In the genomic region with DNA sequence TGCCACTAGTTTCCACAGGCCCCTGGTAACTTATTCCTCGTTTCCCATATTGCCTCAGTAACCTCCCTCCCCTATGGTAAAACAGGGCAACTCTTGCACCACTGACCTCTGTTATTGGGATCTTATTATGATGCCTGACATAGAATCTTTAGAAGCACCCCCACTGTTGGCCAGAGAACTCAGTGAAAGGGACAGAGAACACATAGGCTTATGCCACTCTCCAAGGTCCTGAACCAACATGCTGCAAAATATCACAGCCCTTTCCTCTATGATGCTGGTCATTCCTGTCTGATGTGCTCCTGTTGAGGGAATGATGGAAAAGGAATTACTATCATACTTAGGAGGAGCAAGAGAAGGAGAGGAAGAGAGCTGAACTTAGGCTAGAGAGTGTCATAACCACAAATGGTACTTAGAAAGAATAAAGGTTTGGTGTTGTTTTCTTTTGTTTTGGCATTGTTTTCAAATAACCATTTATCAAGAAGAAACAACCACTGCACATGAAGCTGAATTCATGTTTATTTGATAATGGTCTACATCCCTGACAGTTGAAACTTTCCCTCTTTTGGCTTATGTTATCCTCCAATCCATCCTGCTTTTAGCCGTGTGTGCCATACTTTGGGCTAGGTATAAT, we compare ENCODE assay signal across 11 cellular contexts.
DNase-seq lines count a peak whose midpoint lies in the region; ATAC-seq, FAIRE-seq and TF ChIP-seq lines count a peak whose summit lies in the region.
"Had no signal": no experiment of that assay in that cellular context is flagged by ENCODE, and none has a peak within 500 bp of the region (broad histone marks: within the 10 kb centered on the region; RNA-seq: fewer than 3 reads in every experiment).

No MANE protein-coding gene starts in this region.

- POLR2A ChIA-PET in endothelial cell of umbilical vein (lab: Charles Lee) = no interaction called here

- DNase-seq in SIG-M5 treated with dmso at 0.1 percent for 504 hours (lab: John Stamatoyannopoulos, UW; ENCODE audit: unreplicated experiment) = peak; percentile 37
- DNase-seq in SIG-M5 (lab: John Stamatoyannopoulos, UW) = no peak
- DNase-seq in NT2/D1 (ENCODE audit: low read depth, low spot score) = peak; percentile 43
- DNase-seq in endothelial cell of umbilical vein (ENCODE audit: low read depth, low spot score) = peak; percentile 1
- peak; percentile 50 for DNase-seq in osteoblast (ENCODE audit: insufficient read length, low spot score, missing footprints)
- no peak for DNase-seq in type B pancreatic cell (ENCODE audit: extremely low spot score, unreplicated experiment)
- DNase-seq: activated gamma-delta T cell, NCI-H1417 had no signal

- no peak overlapping the region for H3K4me3 Mint-ChIP-seq in type B pancreatic cell

- H2AFZ ChIP-seq in endothelial cell of umbilical vein (ENCODE audit: low read depth, low read length) (no peak overlapping the region), osteoblast (ENCODE audit: low read length) (no peak overlapping the region)

- H3K9me3 ChIP-seq in NT2/D1 (ENCODE audit: insufficient read depth, low read length) (no peaks in the 10 kb centered on the region), endothelial cell of umbilical vein (replicated peaks; ENCODE audit: control insufficient read depth, insufficient read depth, low read length) (peaks cover 2% of the 10 kb centered on the region), osteoblast (ENCODE audit: low read depth, low read length) (no peaks in the 10 kb centered on the region)

- no TSS peak for BruUV-seq in endothelial cell of umbilical vein (replicated peaks; lab: Mats Ljungman, UMichigan)

- H3K4me3 ChIP-seq in NT2/D1 (ENCODE audit: insufficient read length, low read depth) (no peak overlapping the region), endothelial cell of umbilical vein (replicated peaks in 1 of 3; ENCODE audit: insufficient read depth in 1 of 3, low read depth in 1 of 3, low read length in 3 of 3) (no peak overlapping the region), osteoblast (ENCODE audit: insufficient read depth, low read length) (no peak overlapping the region)

- H3K79me2 ChIP-seq in endothelial cell of umbilical vein (ENCODE audit: control insufficient read depth, insufficient read depth, low read length) (no peaks in the 10 kb centered on the region), osteoblast (ENCODE audit: insufficient read depth, low read length) (no peaks in the 10 kb centered on the region)

- H3K36me3 ChIP-seq in NT2/D1 (ENCODE audit: insufficient read depth, insufficient read length, low read length) = no peaks in the 10 kb centered on the region
- no peaks in the 10 kb centered on the region for H3K36me3 ChIP-seq in endothelial cell of umbilical vein (ENCODE audit: control insufficient read depth in 2 of 2, extremely low read depth in 1 of 2, insufficient read depth in 2 of 2, low read length in 2 of 2)
- no peaks in the 10 kb centered on the region for H3K36me3 ChIP-seq in osteoblast (ENCODE audit: insufficient read depth, low read length)

- peaks cover 16% of the 10 kb centered on the region for H3K27me3 Mint-ChIP-seq in type B pancreatic cell

- H3K4me1 ChIP-seq in NT2/D1 (ENCODE audit: insufficient read depth, insufficient read length) (no peaks in the 10 kb centered on the region), endothelial cell of umbilical vein (ENCODE audit: control insufficient read depth, extremely low read depth, insufficient read depth, low read length) (no peaks in the 10 kb centered on the region), osteoblast (ENCODE audit: insufficient read depth, low read length) (no peaks in the 10 kb centered on the region)

- H3K9me1 ChIP-seq in endothelial cell of umbilical vein (replicated peaks; ENCODE audit: control insufficient read depth, extremely low read depth, insufficient read depth, low read length) = no peaks in the 10 kb centered on the region

- H4K20me1 ChIP-seq in endothelial cell of umbilical vein (replicated peaks; ENCODE audit: control insufficient read depth, extremely low read depth, insufficient read depth, low read length) = no peaks in the 10 kb centered on the region
- H4K20me1 ChIP-seq in osteoblast (ENCODE audit: insufficient read depth, low read length) = no peaks in the 10 kb centered on the region

- H3K36me3 Mint-ChIP-seq in type B pancreatic cell = no peaks in the 10 kb centered on the region

- no peak for TF ChIP-seq CTCF in endothelial cell of umbilical vein (IDR thresholded peaks at IDR 0.05; ENCODE audit: extremely low read depth in 1 of 2, insufficient read depth in 1 of 2, low read depth in 1 of 2, low read length in 2 of 2)
- no peak for TF ChIP-seq CTCF in osteoblast (IDR thresholded peaks at IDR 0.05; ENCODE audit: extremely low read depth, low read depth, low read length)
- TF ChIP-seq CTCF in type B pancreatic cell (conservative IDR thresholded peaks at IDR 0.05) = no peak

- H3K27me3 ChIP-seq in NT2/D1 (ENCODE audit: insufficient read depth, insufficient read length) (no peaks in the 10 kb centered on the region), endothelial cell of umbilical vein (ENCODE audit: control insufficient read depth in 2 of 2, insufficient read depth in 2 of 2, low read length in 2 of 2) (no peaks in the 10 kb centered on the region), osteoblast (ENCODE audit: insufficient read depth, low read length) (no peaks in the 10 kb centered on the region)

- H3K9ac ChIP-seq in NT2/D1 (ENCODE audit: insufficient read length, low read depth) = no peak overlapping the region
- H3K9ac ChIP-seq in endothelial cell of umbilical vein (replicated peaks; ENCODE audit: extremely low read depth, insufficient read depth, low read length) = no peak overlapping the region

- dilution Hi-C loops in endothelial cell of umbilical vein (cut with MboI; ENCODE audit: extremely low pct_ligation_motif_present, low sequenced_read_pairs) = no loop called here

- H3K27ac ChIP-seq in endothelial cell of umbilical vein (ENCODE audit: insufficient read depth, low read depth, low read length) (no peak overlapping the region), osteoblast (ENCODE audit: low read depth, low read length) (no peak overlapping the region)

- CTCF ChIA-PET in endothelial cell of umbilical vein (lab: Charles Lee) = no interaction called here

- ATAC-seq in HG02973 (IDR thresholded peaks at IDR 0.05; ENCODE audit: unreplicated experiment) (no peak), GM19397 (IDR thresholded peaks at IDR 0.05; ENCODE audit: unreplicated experiment) (no peak)

- intact Hi-C loops in endothelial cell of umbilical vein (cut with micrococcal nuclease) = no loop called here

- no peak overlapping the region for H3K27ac Mint-ChIP-seq in type B pancreatic cell

- no peak for FAIRE-seq in endothelial cell of umbilical vein (lab: Jason Lieb, UNC)
- FAIRE-seq: A204.1 had no signal

- H3K4me2 ChIP-seq in endothelial cell of umbilical vein (ENCODE audit: insufficient read depth, low read length) (no peak overlapping the region), osteoblast (ENCODE audit: insufficient read depth, low read length) (no peak overlapping the region)

- H3K9me3 Mint-ChIP-seq in type B pancreatic cell = no peaks in the 10 kb centered on the region

- no peak for TF ChIP-seq POLR2A in endothelial cell of umbilical vein (IDR thresholded peaks at IDR 0.05; ENCODE audit: low read depth, low read length)

- H3K4me1 Mint-ChIP-seq in type B pancreatic cell (ENCODE audit: unreplicated experiment) = no peaks in the 10 kb centered on the region

TF ChIP-seq in endothelial cell of umbilical vein, 7 proteins besides CTCF, POLR2A, EP300 and RAD21:
- TF ChIP-seq MYC (IDR thresholded peaks at IDR 0.05; ENCODE audit: low read depth, low read length) (no peak), JUN (IDR thresholded peaks at IDR 0.05; ENCODE audit: borderline replicate concordance, insufficient read depth, insufficient read length, low read depth) (no peak)

Comparison
In these comparisons a context has a peak if more than half of its experiments do, and no peak if none do; other contexts are left out.
1. DNase-seq: peak in SIG-M5 treated with dmso at 0.1 percent for 504 hours (single experiment), NT2/D1 (single experiment), endothelial cell of umbilical vein (single experiment) and osteoblast (single experiment); none in SIG-M5 (single experiment) and type B pancreatic cell (single experiment).